1 cellular context compared by ENCODE assay signal in genomic region chr2:9843229-9844035, GRCh38.
A peak's percentile ranks its signal among the peaks of the same experiment; 100 is the strongest.
TF ChIP-seq lines count a peak whose summit lies in the region.

TAF1B (plus strand) TSS chr2:9843474; CDS start chr2:9843542, 68 bp downstream.

TF ChIP-seq in WTC11, 78 proteins besides CTCF, POLR2A, EP300 and RAD21 (continued from another document and continues in another):
- TF ChIP-seq ATF3 (CRISPR knock-in tag; conservative IDR thresholded peaks at IDR 0.05), result no peak
- peak; percentile 81 for TF ChIP-seq SP1 (CRISPR knock-in tag; conservative IDR thresholded peaks at IDR 0.05)
- peak; percentile 37; the same call in 1 of the 2 replicates for TF ChIP-seq FOXP4 (CRISPR knock-in tag; IDR thresholded peaks at IDR 0.05)
- TF ChIP-seq ZNF138 (CRISPR knock-in tag; conservative IDR thresholded peaks at IDR 0.05), result no peak
- peak; percentile 63; the same call in 1 of the 2 replicates for TF ChIP-seq FOXP1 (CRISPR knock-in tag; IDR thresholded peaks at IDR 0.05; ENCODE audit: borderline replicate concordance)
- TF ChIP-seq E2F5 (CRISPR knock-in tag; IDR thresholded peaks at IDR 0.05), result peak; percentile 82; the same call in 1 of the 2 replicates
- TF ChIP-seq NFE2L1 (CRISPR knock-in tag; IDR thresholded peaks at IDR 0.05), result 0 out of 2 replicates have a peak, but pooled peaks have one; percentile 23
- no peak for TF ChIP-seq TEAD4 (CRISPR knock-in tag; IDR thresholded peaks at IDR 0.05)
- peak; percentile 99 for TF ChIP-seq ETV6 (CRISPR knock-in tag; IDR thresholded peaks at IDR 0.05)
- TF ChIP-seq CREB1 (CRISPR knock-in tag; IDR thresholded peaks at IDR 0.05), result 0 out of 2 replicates have a peak, but pooled peaks have one; percentile 15
- peak; percentile 62; the same call in 1 of the 2 replicates for TF ChIP-seq CREM (CRISPR knock-in tag; IDR thresholded peaks at IDR 0.05)
- 0 out of 2 replicates have a peak, but pooled peaks have one; percentile 20 for TF ChIP-seq FOXK1 (CRISPR knock-in tag; IDR thresholded peaks at IDR 0.05)
- TF ChIP-seq PRRX2 (CRISPR knock-in tag; IDR thresholded peaks at IDR 0.05), result no peak
- no peak for TF ChIP-seq ZBTB21 (CRISPR knock-in tag; IDR thresholded peaks at IDR 0.05; ENCODE audit: borderline replicate concordance)
- no peak for TF ChIP-seq E2F4 (CRISPR knock-in tag; IDR thresholded peaks at IDR 0.05; ENCODE audit: borderline replicate concordance, low read depth)
- no peak for TF ChIP-seq OVOL2 (CRISPR knock-in tag; IDR thresholded peaks at IDR 0.05; ENCODE audit: borderline replicate concordance)
- no peak for TF ChIP-seq AR (CRISPR knock-in tag; IDR thresholded peaks at IDR 0.05)
- peak; percentile 47; the same call in 1 of the 2 replicates for TF ChIP-seq ZNF232 (CRISPR knock-in tag; IDR thresholded peaks at IDR 0.05)
- TF ChIP-seq ATF6 (CRISPR knock-in tag; IDR thresholded peaks at IDR 0.05), result no peak
- TF ChIP-seq NR1H2 (CRISPR knock-in tag; IDR thresholded peaks at IDR 0.05), result no peak
- no peak for TF ChIP-seq ZNF416 (CRISPR knock-in tag; IDR thresholded peaks at IDR 0.05)
- TF ChIP-seq NFATC4 (CRISPR knock-in tag; IDR thresholded peaks at IDR 0.05), result no peak
- TF ChIP-seq JUN (CRISPR knock-in tag; IDR thresholded peaks at IDR 0.05), result no peak
- no peak for TF ChIP-seq RELA (CRISPR knock-in tag; IDR thresholded peaks at IDR 0.05; ENCODE audit: borderline replicate concordance)
- no peak for TF ChIP-seq GRHL2 (CRISPR knock-in tag; IDR thresholded peaks at IDR 0.05; ENCODE audit: insufficient replicate concordance, severe bottlenecking)
- TF ChIP-seq NR3C1 (CRISPR knock-in tag; conservative IDR thresholded peaks at IDR 0.05; ENCODE audit: low read depth), result no peak
- TF ChIP-seq HMGA2 (CRISPR knock-in tag; IDR thresholded peaks at IDR 0.05), result no peak
- TF ChIP-seq IRF2 (CRISPR knock-in tag; IDR thresholded peaks at IDR 0.05; ENCODE audit: borderline replicate concordance, low read depth), result no peak
- TF ChIP-seq TEAD1 (CRISPR knock-in tag; IDR thresholded peaks at IDR 0.05), result 0 out of 2 replicates have a peak, but pooled peaks have one; percentile 47
- peak; percentile 82 for TF ChIP-seq ZBTB43 (CRISPR knock-in tag; IDR thresholded peaks at IDR 0.05)
- TF ChIP-seq FOXJ3 (CRISPR knock-in tag; IDR thresholded peaks at IDR 0.05; ENCODE audit: borderline replicate concordance), result no peak
- TF ChIP-seq ARID4B (CRISPR knock-in tag; IDR thresholded peaks at IDR 0.05; ENCODE audit: borderline replicate concordance), result no peak
- TF ChIP-seq PRDM15 (CRISPR knock-in tag; IDR thresholded peaks at IDR 0.05), result no peak
- TF ChIP-seq ATF2 (CRISPR knock-in tag; IDR thresholded peaks at IDR 0.05; ENCODE audit: borderline replicate concordance, low read depth), result no peak
